ENCODE assay signal across 3 cellular contexts in genomic region chr19:14676762-14677161, GRCh38.
TF ChIP-seq lines count a peak whose summit lies in the region.

No MANE protein-coding gene starts in this region.

TF ChIP-seq in HepG2, 621 proteins besides CTCF, POLR2A, EP300 and RAD21:
- TF ChIP-seq CREB1 (IDR thresholded peaks at IDR 0.05): peak; percentile 84
- TF ChIP-seq CREB1 (CRISPR knock-in tag; IDR thresholded peaks at IDR 0.05): no peak
- TF ChIP-seq NCOR1 (IDR thresholded peaks at IDR 0.05; ENCODE audit: borderline replicate concordance, low read length): no peak
TF ChIP-seq in HepG2: peak in this region for 1.

TF ChIP-seq in IMR-90, 13 proteins besides CTCF, POLR2A, EP300 and RAD21:
- no peak for TF ChIP-seq CHD1 (IDR thresholded peaks at IDR 0.05; ENCODE audit: low read depth, low read length)
- TF ChIP-seq MAZ (IDR thresholded peaks at IDR 0.05; ENCODE audit: borderline replicate concordance, low read depth, low read length): no peak
- TF ChIP-seq SMC3 (IDR thresholded peaks at IDR 0.05; ENCODE audit: low read depth, low read length): no peak
- TF ChIP-seq RCOR1 (IDR thresholded peaks at IDR 0.05; ENCODE audit: insufficient replicate concordance, low read length): no peak
- TF ChIP-seq BHLHE40 (IDR thresholded peaks at IDR 0.05; ENCODE audit: low read depth, low read length): no peak
- TF ChIP-seq CEBPB (IDR thresholded peaks at IDR 0.05; ENCODE audit: low read depth, low read length): no peak
- TF ChIP-seq NFE2L2 (IDR thresholded peaks at IDR 0.05; ENCODE audit: low read depth, low read length): no peak
- no peak for TF ChIP-seq MXI1 (IDR thresholded peaks at IDR 0.05; ENCODE audit: borderline replicate concordance, low read depth, low read length)
- TF ChIP-seq USF2 (IDR thresholded peaks at IDR 0.05; ENCODE audit: low read depth, low read length): no peak
- no peak for TF ChIP-seq MAFK (IDR thresholded peaks at IDR 0.05; ENCODE audit: low read depth, low read length)
- TF ChIP-seq, protein P1, sequence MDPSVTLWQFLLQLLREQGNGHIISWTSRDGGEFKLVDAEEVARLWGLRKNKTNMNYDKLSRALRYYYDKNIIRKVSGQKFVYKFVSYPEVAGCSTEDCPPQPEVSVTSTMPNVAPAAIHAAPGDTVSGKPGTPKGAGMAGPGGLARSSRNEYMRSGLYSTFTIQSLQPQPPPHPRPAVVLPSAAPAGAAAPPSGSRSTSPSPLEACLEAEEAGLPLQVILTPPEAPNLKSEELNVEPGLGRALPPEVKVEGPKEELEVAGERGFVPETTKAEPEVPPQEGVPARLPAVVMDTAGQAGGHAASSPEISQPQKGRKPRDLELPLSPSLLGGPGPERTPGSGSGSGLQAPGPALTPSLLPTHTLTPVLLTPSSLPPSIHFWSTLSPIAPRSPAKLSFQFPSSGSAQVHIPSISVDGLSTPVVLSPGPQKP (IDR thresholded peaks at IDR 0.05; ENCODE audit: borderline replicate concordance, low read depth, low read length): no peak
TF ChIP-seq in IMR-90: peak in this region for 0.

TF ChIP-seq in H1, 55 proteins besides CTCF, POLR2A, EP300 and RAD21:
- TF ChIP-seq ZNF274 (IDR thresholded peaks at IDR 0.05; ENCODE audit: borderline replicate concordance, extremely low read depth, low read length): no peak
- no peak for TF ChIP-seq JUN (IDR thresholded peaks at IDR 0.05; ENCODE audit: low read depth, low read length)
- no peak for TF ChIP-seq NRF1 (IDR thresholded peaks at IDR 0.05; ENCODE audit: low read depth, low read length)
- no peak for TF ChIP-seq CHD2 (IDR thresholded peaks at IDR 0.05; ENCODE audit: low read length)
- TF ChIP-seq EZH2 (IDR thresholded peaks at IDR 0.05; ENCODE audit: low read depth, low read length, severe bottlenecking): no peak
- no peak for TF ChIP-seq SIX5 (IDR thresholded peaks at IDR 0.05; ENCODE audit: low read depth, low read length)
- TF ChIP-seq KDM5A (IDR thresholded peaks at IDR 0.05; ENCODE audit: low read length): no peak
- TF ChIP-seq NANOG (IDR thresholded peaks at IDR 0.05; ENCODE audit: insufficient read depth, low read depth, low read length, poor library complexity, severe bottlenecking): no peak
- TF ChIP-seq SAP30 (IDR thresholded peaks at IDR 0.05; ENCODE audit: insufficient read depth, insufficient replicate concordance, low read length): no peak
- TF ChIP-seq SP2 (IDR thresholded peaks at IDR 0.05; ENCODE audit: low read length): no peak
- no peak for TF ChIP-seq POLR2AphosphoS5 (IDR thresholded peaks at IDR 0.05; ENCODE audit: low read depth, low read length)
- no peak for TF ChIP-seq CREB1 (IDR thresholded peaks at IDR 0.05)
- TF ChIP-seq, protein P2, sequence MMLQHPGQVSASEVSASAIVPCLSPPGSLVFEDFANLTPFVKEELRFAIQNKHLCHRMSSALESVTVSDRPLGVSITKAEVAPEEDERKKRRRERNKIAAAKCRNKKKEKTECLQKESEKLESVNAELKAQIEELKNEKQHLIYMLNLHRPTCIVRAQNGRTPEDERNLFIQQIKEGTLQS (IDR thresholded peaks at IDR 0.05; ENCODE audit: insufficient read depth, low read depth, low read length): no peak
